In genomic region chr9:32631991-32632390, GRCh38 we compare ENCODE assay signal across 1 cellular context.
TF ChIP-seq lines count a peak whose summit lies in the region.

No MANE protein-coding gene starts in this region.

TF ChIP-seq in K562, 482 proteins besides CTCF, POLR2A, EP300 and RAD21 (continued from another document):
- TF ChIP-seq ZBTB5 (IDR thresholded peaks at IDR 0.05) (no peak), NFIX (CRISPR knock-in tag; IDR thresholded peaks at IDR 0.05; ENCODE audit: low read depth) (no peak), ZKSCAN3 (CRISPR knock-in tag; IDR thresholded peaks at IDR 0.05) (no peak), HMGXB4 (CRISPR knock-in tag; IDR thresholded peaks at IDR 0.05) (no peak), ZBTB17 (CRISPR knock-in tag; IDR thresholded peaks at IDR 0.05) (no peak), CHD7 (IDR thresholded peaks at IDR 0.05; ENCODE audit: low read depth, low read length) (no peak), ZBTB9 (CRISPR knock-in tag; IDR thresholded peaks at IDR 0.05) (no peak), HNRNPLL (IDR thresholded peaks at IDR 0.05; ENCODE audit: low read depth, low read length, poor library complexity, severe bottlenecking) (no peak), ZNF253 (CRISPR knock-in tag; conservative IDR thresholded peaks at IDR 0.05) (no peak), USF1 (CRISPR knock-in tag; IDR thresholded peaks at IDR 0.05) (no peak), MBD1 (CRISPR knock-in tag; IDR thresholded peaks at IDR 0.05) (no peak), ZNF280A (IDR thresholded peaks at IDR 0.05; ENCODE audit: low read depth, partially characterized antibody) (no peak), KDM5B (IDR thresholded peaks at IDR 0.05; ENCODE audit: insufficient replicate concordance, low read depth, low read length) (no peak), PML (IDR thresholded peaks at IDR 0.05; ENCODE audit: low read length) (no peak), MYNN (IDR thresholded peaks at IDR 0.05) (no peak), MYNN (CRISPR knock-in tag; IDR thresholded peaks at IDR 0.05) (no peak), ZNF280B (CRISPR knock-in tag; IDR thresholded peaks at IDR 0.05) (no peak)
